Comparison of ENCODE assay signal across 8 cellular contexts in the genomic region with DNA sequence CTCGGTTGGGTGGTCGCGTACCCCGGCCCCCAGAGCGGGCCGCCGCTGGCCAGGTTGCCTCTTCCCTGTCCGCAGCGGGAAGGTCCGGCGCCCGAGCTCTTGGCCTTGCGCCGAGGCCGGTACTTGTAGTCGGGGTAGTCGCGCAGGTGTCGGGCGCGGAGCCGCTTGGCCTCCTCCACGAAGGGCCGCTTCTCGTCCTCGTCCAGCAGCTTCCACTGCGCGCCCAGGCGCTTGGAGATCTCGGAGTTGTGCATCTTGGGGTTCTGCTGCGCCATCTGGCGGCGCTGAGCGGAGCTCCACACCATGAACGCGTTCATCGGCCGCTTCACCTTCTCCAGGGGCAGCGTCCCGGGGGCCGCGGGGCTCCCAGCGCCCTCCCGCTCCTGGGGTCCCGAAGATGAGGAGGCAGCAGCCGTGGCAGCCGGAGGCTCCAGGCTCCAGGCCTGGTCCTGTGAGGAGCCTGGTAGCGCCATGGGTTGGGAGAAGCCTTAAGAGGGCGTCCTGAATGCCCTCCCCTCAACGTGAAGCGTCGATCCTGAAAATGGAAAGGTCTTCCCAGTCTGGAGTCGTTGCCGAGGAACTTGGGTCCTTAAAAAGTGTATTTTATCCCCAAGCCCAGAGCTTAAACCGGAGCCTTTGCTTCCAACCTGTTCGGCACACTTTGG. TPM values are rescaled to one million over a fixed set of nuclear protein-coding genes. Genes with fewer than 3 reads are reported as not detected.
DNase-seq lines count a peak whose midpoint lies in the region; ATAC-seq, FAIRE-seq and TF ChIP-seq lines count a peak whose summit lies in the region.

No MANE protein-coding gene starts in this region.

- TF ChIP-seq EP300 in K562 (IDR thresholded peaks at IDR 0.05; ENCODE audit: low read length): no peak

- no peaks in the 10 kb centered on the region for H3K9me1 ChIP-seq in K562 (ENCODE audit: control insufficient read depth, insufficient read depth, low read length)

- H3K27me3 Mint-ChIP-seq in progenitor cell of endocrine pancreas: no peaks in the 10 kb centered on the region

- H3K79me2 ChIP-seq in K562 (ENCODE audit: control insufficient read depth, insufficient read depth, low read length): peaks cover 47% of the 10 kb centered on the region

- no peak for FAIRE-seq in K562 (lab: Jason Lieb, UNC)

- 96% methylated on average over 12 of the region's 56 CpGs for WGBS in K562 (ENCODE audit: insufficient coverage, low coverage, missing lambda C conversion rate)

- no peak overlapping the region for H3K4me2 ChIP-seq in K562 (ENCODE audit: insufficient read depth, low read length)

- peak; percentile 29 to 73 (median 40) for DNase-seq in T-helper 2 cell
- DNase-seq in K562 (ENCODE audit: extremely low read depth in 1 of 4, low spot score in 3 of 4): no peak
- DNase-seq in hepatic stellate cell (ENCODE audit: low spot score): peak; percentile 89
- DNase-seq in progenitor cell of endocrine pancreas (ENCODE audit: low spot score, unreplicated experiment): peak; percentile 58
- DNase-seq in vagina (ENCODE audit: extremely low spot score in 2 of 2): no peak
- DNase-seq in NCI-H1436 treated with DMSO at 0.1 percent for 48 hours (lab: John Stamatoyannopoulos, UW): no peak

- H3K36me3 ChIP-seq in K562 (ENCODE audit: control insufficient read depth, insufficient read depth, low read length): peaks cover 73% of the 10 kb centered on the region
- H3K36me3 ChIP-seq in vagina: peaks cover 0 to 36% of the 10 kb centered on the region in 2 donors

- H3K4me3 Mint-ChIP-seq in progenitor cell of endocrine pancreas (ENCODE audit: low read depth): no peak overlapping the region

- no peaks in the 10 kb centered on the region for H4K20me1 ChIP-seq in K562 (replicated peaks; ENCODE audit: control insufficient read depth, insufficient read depth, low read length)

- no peak overlapping the region for H3K9ac ChIP-seq in K562 (ENCODE audit: insufficient read depth in 1 of 2, low read depth in 2 of 2, low read length in 2 of 2)

- intact Hi-C loops in K562 (cut with micrococcal nuclease): loop anchor here (5.0 kb wide), 1 partner anchor 98 kb away; a partner anchor contains a TSS
- intact Hi-C loops in vagina (cut with DNase I): no loop called here

- ATAC-seq in GM18505 (IDR thresholded peaks at IDR 0.05; ENCODE audit: unreplicated experiment): no peak
- no peak for ATAC-seq in K562
- no peak for ATAC-seq in HG03196 (IDR thresholded peaks at IDR 0.05; ENCODE audit: unreplicated experiment)

- H3K4me1 Mint-ChIP-seq in progenitor cell of endocrine pancreas (ENCODE audit: low read depth): peaks cover 6% of the 10 kb centered on the region

- H3K9me3 ChIP-seq in K562 (replicated peaks; ENCODE audit: control insufficient read depth, insufficient read depth, low read depth, low read length): no peaks in the 10 kb centered on the region
- no peaks in the 10 kb centered on the region for H3K9me3 ChIP-seq in vagina

- no TSS peak for BruUV-seq in K562 (replicated peaks; lab: Mats Ljungman, UMichigan)

- H3K4me1 ChIP-seq in K562 (replicated peaks in 1 of 2; ENCODE audit: control insufficient read depth in 2 of 2, insufficient read depth in 2 of 2, low read length in 2 of 2): peaks cover 28 to 50% of the 10 kb centered on the region in 2 experiments
- H3K4me1 ChIP-seq in vagina: peaks cover 42% of the 10 kb centered on the region

- H3K27ac Mint-ChIP-seq in progenitor cell of endocrine pancreas: no peak overlapping the region

- TF ChIP-seq POLR2A in GM18505 (IDR thresholded peaks at IDR 0.05; ENCODE audit: borderline replicate concordance, extremely low read depth, insufficient read depth, insufficient read length) (peak; percentile 13), K562 (conservative IDR thresholded peaks at IDR 0.05) (no peak), vagina (IDR thresholded peaks at IDR 0.05) (peak in 1 of 2 donors; percentile 14)

- H3K27me3 ChIP-seq in K562 (ENCODE audit: control insufficient read depth in 2 of 2, insufficient read depth in 2 of 2, low read length in 2 of 2): no peaks in the 10 kb centered on the region
- H3K27me3 ChIP-seq in vagina: no peaks in the 10 kb centered on the region

- TF ChIP-seq CTCF in K562 (IDR thresholded peaks at IDR 0.05 in 2 of 3, conservative IDR thresholded peaks at IDR 0.05 in 1 of 3; ENCODE audit: insufficient read depth in 2 of 3, low read depth in 1 of 3, low read length in 3 of 3) (no peak), progenitor cell of endocrine pancreas (IDR thresholded peaks at IDR 0.05; ENCODE audit: unreplicated experiment) (peak; percentile 88), vagina (IDR thresholded peaks at IDR 0.05) (peak; percentile 84 to 95 (median 91))

- H2AFZ ChIP-seq in K562 (ENCODE audit: low read depth, low read length): no peak overlapping the region

- CTCF ChIA-PET in K562 (lab: Yijun Ruan, JAX; ENCODE audit: low intra/inter-chr PET ratio): no interaction called here

- H3K4me3 ChIP-seq in K562: no peak overlapping the region
- H3K4me3 ChIP-seq in vagina: peak overlapping the region; percentile 52 to 66

- H3K27ac ChIP-seq in K562 (ENCODE audit: extremely low read depth, low read depth, low read length): no peak overlapping the region
- peak overlapping the region; percentile 97 for H3K27ac ChIP-seq in vagina

- peaks cover 33% of the 10 kb centered on the region for H3K36me3 Mint-ChIP-seq in progenitor cell of endocrine pancreas (ENCODE audit: insufficient read depth)

- TF ChIP-seq RAD21 in K562 (CRISPR knock-in tag; conservative IDR thresholded peaks at IDR 0.05 in 1 of 2, IDR thresholded peaks at IDR 0.05 in 1 of 2): no peak

- in situ Hi-C loops in K562 (cut with MboI): no loop called here

- H3K9me3 Mint-ChIP-seq in progenitor cell of endocrine pancreas (ENCODE audit: low read depth): no peaks in the 10 kb centered on the region

- POLR2A ChIA-PET in K562 (lab: Yijun Ruan, JAX): interaction anchor here (1.0 to 1.7 kb wide), 5 partner anchors 8 to 114 kb away, joined by 3 to 6 read pairs (median 3); a partner anchor contains a TSS

RNA-seq across cellular contexts. Expression of a gene that starts 0.6 kb away (rescaled TPM):
- 1.1 and 1.3 TPM in 2 replicates for total RNA-seq in K562 (2011; cell fraction: chromatin; rRNA removed; ENCODE audit: low replicate concordance)
- total RNA-seq in K562 (2011; cell fraction: nucleolus; rRNA removed): 1.2 TPM in 2 replicates
- total RNA-seq in K562 (2011; cell fraction: nucleoplasm; rRNA removed): 0.37 and 1.1 TPM in 2 replicates
- total RNA-seq in K562 (2014; rRNA removed): 0.23 and 0.24 TPM in 2 replicates
- total RNA-seq in K562 (2014; rRNA removed; fragmentation: Illumina TruSeq; extraction: Trizol): not detected in 2 replicates
- total RNA-seq in K562 (2015; rRNA removed; fragmentation: Illumina TruSeq; extraction: Trizol): not detected in 2 replicates
- 0.16 TPM in 1 of 2 replicates, not detected in the other for total RNA-seq in K562 (2021)
- 0.16 TPM in 1 of 2 replicates, not detected in the other for polyA plus RNA-seq in K562 (2011; rRNA removed)
- 0.09 and 0.19 TPM in 2 replicates for polyA plus RNA-seq in K562 (2011; cell fraction: cytosol; rRNA removed)
- polyA plus RNA-seq in K562 (2011; cell fraction: nucleus; rRNA removed): 0.76 and 1.2 TPM in 2 replicates
- polyA plus RNA-seq in K562 (2012): 1.1 and 1.9 TPM in 2 replicates
- not detected in 2 replicates for polyA plus RNA-seq in K562 (2014; fragmentation: Illumina TruSeq; extraction: Trizol)
- under 1 TPM in 1 of 2 experiments, not detected in 1; 0.07 TPM for polyA plus RNA-seq in K562 (2014; fragmentation: Nextera tagmentation; extraction: Ambion mirVana)
- 0.33 TPM in 1 of 2 replicates, not detected in the other for polyA plus RNA-seq in K562 (2014; rRNA removed)
- polyA minus RNA-seq in K562 (2011; rRNA and poly(A)+ RNA removed): not detected in 2 replicates
- polyA minus RNA-seq in K562 (2011; cell fraction: cytosol; rRNA and poly(A)+ RNA removed): not detected in 2 replicates
- 0.40 and 0.44 TPM in 2 replicates for polyA minus RNA-seq in K562 (2011; cell fraction: nucleus; rRNA and poly(A)+ RNA removed)
- total RNA-seq in progenitor cell of endocrine pancreas: 0.93 and 1.0 TPM in 2 replicates
- 44.4 TPM for total RNA-seq in vagina

RNA-seq across cellular contexts. Expression of a gene that starts 5.7 kb away (rescaled TPM):
- 63.6 and 172 TPM in 2 replicates for total RNA-seq in K562 (2011; cell fraction: chromatin; rRNA removed; ENCODE audit: low replicate concordance)
- 230 and 236 TPM in 2 replicates for total RNA-seq in K562 (2011; cell fraction: nucleolus; rRNA removed)
- 165 and 169 TPM in 2 replicates for total RNA-seq in K562 (2011; cell fraction: nucleoplasm; rRNA removed)
- total RNA-seq in K562 (2014; rRNA removed) (53.5 and 78.9 TPM in 2 replicates), K562 (2014; rRNA removed; fragmentation: Illumina TruSeq; extraction: Trizol) (68.3 and 80.2 TPM in 2 replicates), K562 (2015; rRNA removed; fragmentation: Illumina TruSeq; extraction: Trizol) (78.5 and 85.0 TPM in 2 replicates), K562 (2021) (55.5 and 63.7 TPM in 2 replicates), progenitor cell of endocrine pancreas (71.4 and 71.9 TPM in 2 replicates), vagina (73.4 TPM)
- polyA plus RNA-seq in K562 (2011; rRNA removed) (160 and 161 TPM in 2 replicates), K562 (2014; fragmentation: Illumina TruSeq; extraction: Trizol) (172 and 179 TPM in 2 replicates), K562 (2014; fragmentation: Nextera tagmentation; extraction: Ambion mirVana) (10 to 100 TPM in 1 of 2 experiments, 1 to 10 TPM in 1; 4.9 to 21.8 TPM), K562 (2014; rRNA removed) (77.1 and 86.7 TPM in 2 replicates)
- 292 and 301 TPM in 2 replicates for polyA plus RNA-seq in K562 (2011; cell fraction: cytosol; rRNA removed)
- polyA plus RNA-seq in K562 (2011; cell fraction: nucleus; rRNA removed): 85.8 and 92.2 TPM in 2 replicates
- polyA plus RNA-seq in K562 (2012): 66.5 and 66.7 TPM in 2 replicates
- polyA minus RNA-seq in K562 (2011; rRNA and poly(A)+ RNA removed): 77.8 and 107 TPM in 2 replicates
- 35.2 and 43.8 TPM in 2 replicates for polyA minus RNA-seq in K562 (2011; cell fraction: cytosol; rRNA and poly(A)+ RNA removed)
- polyA minus RNA-seq in K562 (2011; cell fraction: nucleus; rRNA and poly(A)+ RNA removed): 15.8 and 18.0 TPM in 2 replicates

RNA-seq across cellular contexts. Expression of a gene that starts 9.9 kb away (rescaled TPM):
- 7.2 and 16.8 TPM in 2 replicates for total RNA-seq in K562 (2011; cell fraction: chromatin; rRNA removed; ENCODE audit: low replicate concordance)
- 20.0 and 21.3 TPM in 2 replicates for total RNA-seq in K562 (2011; cell fraction: nucleolus; rRNA removed)
- 33.4 and 34.7 TPM in 2 replicates for total RNA-seq in K562 (2011; cell fraction: nucleoplasm; rRNA removed)
- total RNA-seq in K562 (2014; rRNA removed) (34.6 and 37.2 TPM in 2 replicates), K562 (2014; rRNA removed; fragmentation: Illumina TruSeq; extraction: Trizol) (22.9 and 28.2 TPM in 2 replicates), K562 (2015; rRNA removed; fragmentation: Illumina TruSeq; extraction: Trizol) (46.4 and 50.9 TPM in 2 replicates), K562 (2021) (30.1 and 34.8 TPM in 2 replicates), progenitor cell of endocrine pancreas (not detected in 2 replicates), vagina (40.0 TPM)
- polyA plus RNA-seq in K562 (2011; rRNA removed) (31.3 and 65.1 TPM in 2 replicates), K562 (2014; fragmentation: Illumina TruSeq; extraction: Trizol) (77.2 and 89.8 TPM in 2 replicates), K562 (2014; fragmentation: Nextera tagmentation; extraction: Ambion mirVana) (10 to 100 TPM; 37.7 to 85.3 TPM), K562 (2014; rRNA removed) (33.3 and 38.8 TPM in 2 replicates)
- polyA plus RNA-seq in K562 (2011; cell fraction: cytosol; rRNA removed): 76.2 and 89.9 TPM in 2 replicates
- polyA plus RNA-seq in K562 (2011; cell fraction: nucleus; rRNA removed): 4.1 and 4.4 TPM in 2 replicates
- polyA plus RNA-seq in K562 (2012): 44.4 and 74.1 TPM in 2 replicates
- polyA minus RNA-seq in K562 (2011; rRNA and poly(A)+ RNA removed): 23.1 and 25.5 TPM in 2 replicates
- 16.3 and 19.7 TPM in 2 replicates for polyA minus RNA-seq in K562 (2011; cell fraction: cytosol; rRNA and poly(A)+ RNA removed)
- polyA minus RNA-seq in K562 (2011; cell fraction: nucleus; rRNA and poly(A)+ RNA removed): 1.3 and 2.2 TPM in 2 replicates

RNA-seq across cellular contexts. Expression of a gene that starts 25.4 kb away (rescaled TPM):
- total RNA-seq in K562 (2011; cell fraction: chromatin; rRNA removed; ENCODE audit: low replicate concordance): 55.0 and 77.8 TPM in 2 replicates
- total RNA-seq in K562 (2011; cell fraction: nucleolus; rRNA removed): 36.3 and 40.7 TPM in 2 replicates
- 44.5 and 48.9 TPM in 2 replicates for total RNA-seq in K562 (2011; cell fraction: nucleoplasm; rRNA removed)
- total RNA-seq in K562 (2014; rRNA removed) (26.3 and 38.6 TPM in 2 replicates), K562 (2014; rRNA removed; fragmentation: Illumina TruSeq; extraction: Trizol) (20.2 and 21.4 TPM in 2 replicates), K562 (2015; rRNA removed; fragmentation: Illumina TruSeq; extraction: Trizol) (22.0 and 22.3 TPM in 2 replicates), K562 (2021) (28.3 and 29.9 TPM in 2 replicates), progenitor cell of endocrine pancreas (53.6 and 61.4 TPM in 2 replicates), vagina (36.1 TPM)
- polyA plus RNA-seq in K562 (2011; rRNA removed) (24.5 and 35.0 TPM in 2 replicates), K562 (2014; fragmentation: Illumina TruSeq; extraction: Trizol) (41.0 and 49.3 TPM in 2 replicates), K562 (2014; fragmentation: Nextera tagmentation; extraction: Ambion mirVana) (1 to 10 TPM; 2.0 to 2.2 TPM), K562 (2014; rRNA removed) (28.4 and 35.0 TPM in 2 replicates)
- 43.3 and 66.3 TPM in 2 replicates for polyA plus RNA-seq in K562 (2011; cell fraction: cytosol; rRNA removed)
- polyA plus RNA-seq in K562 (2011; cell fraction: nucleus; rRNA removed): 55.9 and 74.2 TPM in 2 replicates
- polyA plus RNA-seq in K562 (2012): 23.8 and 29.2 TPM in 2 replicates
- 18.4 and 23.0 TPM in 2 replicates for polyA minus RNA-seq in K562 (2011; rRNA and poly(A)+ RNA removed)
- polyA minus RNA-seq in K562 (2011; cell fraction: cytosol; rRNA and poly(A)+ RNA removed): 23.9 and 24.0 TPM in 2 replicates
- 10.4 and 19.9 TPM in 2 replicates for polyA minus RNA-seq in K562 (2011; cell fraction: nucleus; rRNA and poly(A)+ RNA removed)

RNA-seq across cellular contexts. Expression of a gene that starts 27.6 kb away (rescaled TPM):
- 70.4 and 129 TPM in 2 replicates for total RNA-seq in K562 (2011; cell fraction: chromatin; rRNA removed; ENCODE audit: low replicate concordance)
- total RNA-seq in K562 (2011; cell fraction: nucleolus; rRNA removed): 60.9 and 69.7 TPM in 2 replicates
- 66.0 and 67.9 TPM in 2 replicates for total RNA-seq in K562 (2011; cell fraction: nucleoplasm; rRNA removed)
- total RNA-seq in K562 (2014; rRNA removed): 65.3 and 69.1 TPM in 2 replicates
- total RNA-seq in K562 (2014; rRNA removed; fragmentation: Illumina TruSeq; extraction: Trizol): 79.3 and 82.7 TPM in 2 replicates
- total RNA-seq in K562 (2015; rRNA removed; fragmentation: Illumina TruSeq; extraction: Trizol): 85.7 and 88.2 TPM in 2 replicates
- 55.6 and 63.1 TPM in 2 replicates for total RNA-seq in K562 (2021)
- polyA plus RNA-seq in K562 (2011; rRNA removed): 80.5 and 94.1 TPM in 2 replicates
- polyA plus RNA-seq in K562 (2011; cell fraction: cytosol; rRNA removed): 73.9 and 80.9 TPM in 2 replicates
- 92.4 and 106 TPM in 2 replicates for polyA plus RNA-seq in K562 (2011; cell fraction: nucleus; rRNA removed)
- polyA plus RNA-seq in K562 (2012): 33.0 and 47.9 TPM in 2 replicates
- 98.7 and 102 TPM in 2 replicates for polyA plus RNA-seq in K562 (2014; fragmentation: Illumina TruSeq; extraction: Trizol)
- polyA plus RNA-seq in K562 (2014; fragmentation: Nextera tagmentation; extraction: Ambion mirVana): under 1 TPM; 0.63 to 0.73 TPM
- 67.3 and 78.8 TPM in 2 replicates for polyA plus RNA-seq in K562 (2014; rRNA removed)
- polyA minus RNA-seq in K562 (2011; rRNA and poly(A)+ RNA removed): 68.9 and 101 TPM in 2 replicates
- polyA minus RNA-seq in K562 (2011; cell fraction: cytosol; rRNA and poly(A)+ RNA removed): 29.8 and 44.6 TPM in 2 replicates
- polyA minus RNA-seq in K562 (2011; cell fraction: nucleus; rRNA and poly(A)+ RNA removed): 19.1 and 22.7 TPM in 2 replicates
- 58.2 and 62.5 TPM in 2 replicates for total RNA-seq in progenitor cell of endocrine pancreas
- 60.2 TPM for total RNA-seq in vagina

Comparison
In these comparisons a context has a peak if more than half of its experiments do, and no peak if none do; other contexts are left out.
1. DNase-seq: peak in T-helper 2 cell (5 of 5), hepatic stellate cell (single experiment) and progenitor cell of endocrine pancreas (single experiment); none in K562 (0 of 4), vagina (0 of 2) and NCI-H1436 treated with DMSO at 0.1 percent for 48 hours (single experiment).
2. CTCF ChIP-seq: peak in progenitor cell of endocrine pancreas (single experiment) and vagina (3 of 3); none in K562 (0 of 3).
3. RNA of a gene that starts 0.6 kb away (total RNA-seq): 44.4 TPM in vagina (single experiment); 0.93 to 1.0 TPM in progenitor cell of endocrine pancreas and 0.16 to 1.3 TPM in K562; every median in the first group is over 10 times any median in the second.